Comparison of ENCODE assay signal across 15 cellular contexts in the genomic region with DNA sequence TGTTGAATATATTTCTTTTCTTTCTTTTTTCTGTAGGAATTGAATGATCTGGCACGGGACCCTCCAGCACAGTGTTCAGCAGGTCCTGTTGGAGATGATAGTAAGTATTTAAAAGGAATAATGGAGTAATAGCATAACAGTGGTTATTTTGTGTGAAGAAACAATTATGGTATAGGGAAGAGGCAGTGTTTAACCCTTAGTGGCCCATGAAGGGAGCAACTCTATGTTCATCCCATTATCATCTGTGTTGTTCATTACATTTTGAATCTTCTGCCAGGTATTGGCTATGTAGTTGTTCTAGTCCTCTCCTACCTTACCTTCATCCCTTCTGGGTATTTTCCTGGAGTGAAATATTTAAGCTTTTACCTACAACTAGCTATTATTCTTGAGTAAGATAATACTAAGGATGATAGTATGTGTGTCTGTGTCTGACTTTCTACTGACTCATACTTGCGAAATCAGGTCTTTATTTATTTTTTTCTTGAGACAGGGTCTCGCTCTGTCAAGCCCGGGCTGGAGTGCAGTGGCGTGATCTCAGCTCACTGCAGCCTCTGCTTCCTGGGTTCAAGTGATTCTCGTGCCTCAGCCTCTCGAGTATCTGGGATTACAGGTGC. TPM values are rescaled to one million over a fixed set of nuclear protein-coding genes. Genes with fewer than 3 reads are reported as not detected.
DNase-seq lines count a peak whose midpoint lies in the region; ATAC-seq and TF ChIP-seq lines count a peak whose summit lies in the region.
"Had no signal": no experiment of that assay in that cellular context is flagged by ENCODE, and none has a peak within 500 bp of the region (broad histone marks: within the 10 kb centered on the region; RNA-seq: fewer than 3 reads in every experiment).

No MANE protein-coding gene starts in this region.

- CTCF ChIA-PET in RWPE1 (lab: Yijun Ruan, JAX), result interaction anchor here (0.6 to 1.0 kb wide), 3 partner anchors 17 to 499 kb away, joined by 3 to 6 read pairs (median 3); no protein-coding TSS in a partner anchor

- H3K4me1 Mint-ChIP-seq in activated naive CD8-positive, alpha-beta T cell (ENCODE audit: low read depth), result peaks cover 25% of the 10 kb centered on the region
- peaks cover 21% of the 10 kb centered on the region for H3K4me1 Mint-ChIP-seq in activated naive CD8-positive, alpha-beta T cell treated with anti-CD3 and anti-CD28 coated beads, Interleukin-2, amount 50 U/mL, for 24 hours
- H3K4me1 Mint-ChIP-seq in glutamatergic neuron (ENCODE audit: low read depth, unreplicated experiment), result no peaks in the 10 kb centered on the region
- H3K4me1 Mint-ChIP-seq: nephron had no signal

- no peak for DNase-seq in activated naive CD8-positive, alpha-beta T cell treated with anti-CD3 and anti-CD28 coated beads, Interleukin-2, amount 50 U/mL, for 24 hours
- DNase-seq in RWPE1 (ENCODE audit: low spot score), result peak; percentile 77
- peak; percentile 65 for DNase-seq in fibroblast of pulmonary artery (ENCODE audit: low read depth)
- peak; percentile 6 for DNase-seq in smooth muscle cell of the brain vasculature (ENCODE audit: low read depth, low spot score)
- DNase-seq in glutamatergic neuron, result no peak
- DNase-seq in LoVo (ENCODE audit: low spot score), result no peak
- DNase-seq: NCI-H2171 treated with DMSO at 0.1 percent for 48 hours, upper lobe of right lung had no signal

- H3K9me3 Mint-ChIP-seq in activated naive CD8-positive, alpha-beta T cell (ENCODE audit: low read depth), result no peaks in the 10 kb centered on the region
- H3K9me3 Mint-ChIP-seq in activated naive CD8-positive, alpha-beta T cell treated with anti-CD3 and anti-CD28 coated beads, Interleukin-2, amount 50 U/mL, for 24 hours, result no peaks in the 10 kb centered on the region
- H3K9me3 Mint-ChIP-seq in glutamatergic neuron (ENCODE audit: unreplicated experiment), result peaks cover 2% of the 10 kb centered on the region
- H3K9me3 Mint-ChIP-seq: activated naive CD4-positive, alpha-beta T cell treated with anti-CD3 and anti-CD28 coated beads, Interleukin-2, amount 50 U/mL, for 24 hours; nephron had no signal

- H3K36me3 Mint-ChIP-seq in activated naive CD8-positive, alpha-beta T cell, result peaks cover 8% of the 10 kb centered on the region
- H3K36me3 Mint-ChIP-seq in activated naive CD8-positive, alpha-beta T cell treated with anti-CD3 and anti-CD28 coated beads, Interleukin-2, amount 50 U/mL, for 24 hours (ENCODE audit: low read depth), result peaks cover 43% of the 10 kb centered on the region
- no peaks in the 10 kb centered on the region for H3K36me3 Mint-ChIP-seq in glutamatergic neuron (ENCODE audit: unreplicated experiment)

- H3K4me3 Mint-ChIP-seq in activated naive CD8-positive, alpha-beta T cell, result no peak overlapping the region
- H3K4me3 Mint-ChIP-seq in activated naive CD8-positive, alpha-beta T cell treated with anti-CD3 and anti-CD28 coated beads, Interleukin-2, amount 50 U/mL, for 24 hours, result no peak overlapping the region
- H3K4me3 Mint-ChIP-seq in glutamatergic neuron (ENCODE audit: unreplicated experiment), result no peak overlapping the region
- H3K4me3 Mint-ChIP-seq: activated naive CD4-positive, alpha-beta T cell treated with anti-CD3 and anti-CD28 coated beads, Interleukin-2, amount 50 U/mL, for 24 hours; nephron had no signal

- H3K27ac Mint-ChIP-seq in activated naive CD8-positive, alpha-beta T cell, result peak overlapping the region; percentile 51
- no peak overlapping the region for H3K27ac Mint-ChIP-seq in activated naive CD8-positive, alpha-beta T cell treated with anti-CD3 and anti-CD28 coated beads, Interleukin-2, amount 50 U/mL, for 24 hours
- no peak overlapping the region for H3K27ac Mint-ChIP-seq in glutamatergic neuron (ENCODE audit: unreplicated experiment)
- H3K27ac Mint-ChIP-seq: activated naive CD4-positive, alpha-beta T cell treated with anti-CD3 and anti-CD28 coated beads, Interleukin-2, amount 50 U/mL, for 24 hours; nephron had no signal

- H3K4me3 ChIP-seq in fibroblast of pulmonary artery (replicated peaks; ENCODE audit: low read depth, low read length), result no peak overlapping the region
- H3K4me3 ChIP-seq: coronary artery, upper lobe of right lung had no signal

- no peaks in the 10 kb centered on the region for H3K27me3 Mint-ChIP-seq in activated naive CD8-positive, alpha-beta T cell
- H3K27me3 Mint-ChIP-seq in activated naive CD8-positive, alpha-beta T cell treated with anti-CD3 and anti-CD28 coated beads, Interleukin-2, amount 50 U/mL, for 24 hours, result no peaks in the 10 kb centered on the region
- H3K27me3 Mint-ChIP-seq in glutamatergic neuron (ENCODE audit: unreplicated experiment), result peaks cover 2% of the 10 kb centered on the region
- H3K27me3 Mint-ChIP-seq: activated naive CD4-positive, alpha-beta T cell treated with anti-CD3 and anti-CD28 coated beads, Interleukin-2, amount 50 U/mL, for 24 hours had no signal

- POLR2A ChIA-PET in RWPE1 (lab: Yijun Ruan, JAX; ENCODE audit: low non-redundant PET), result interaction anchor here (0.6 to 0.7 kb wide), 2 partner anchors 20 to 728 kb away, joined by 3 read pairs; no protein-coding TSS in a partner anchor

- no peak for ATAC-seq in activated naive CD8-positive, alpha-beta T cell treated with anti-CD3 and anti-CD28 coated beads, Interleukin-2, amount 50 U/mL, for 24 hours
- no peak for ATAC-seq in HG02885 (IDR thresholded peaks at IDR 0.05; ENCODE audit: poor library complexity, unreplicated experiment)
- ATAC-seq: left lobe of liver, upper lobe of right lung had no signal

- H3K27ac ChIP-seq in RWPE1, result peak overlapping the region; percentile 63
- H3K27ac ChIP-seq: coronary artery, KMS-11, upper lobe of right lung had no signal

- TF ChIP-seq CTCF in RWPE1 (conservative IDR thresholded peaks at IDR 0.05; ENCODE audit: low read depth), result no peak
- no peak for TF ChIP-seq CTCF in fibroblast of pulmonary artery (IDR thresholded peaks at IDR 0.05; ENCODE audit: low read length, missing control alignments)
- TF ChIP-seq CTCF in glutamatergic neuron (IDR thresholded peaks at IDR 0.05; ENCODE audit: partially characterized antibody, unreplicated experiment), result no peak

RNA-seq across cellular contexts. Expression of a gene that starts 39.3 kb away (rescaled TPM):
- total RNA-seq in glutamatergic neuron (ENCODE audit: unreplicated experiment), result 188 TPM

RNA-seq across cellular contexts. Expression of a gene that starts 47.7 kb away (rescaled TPM):
- 130 TPM for total RNA-seq in glutamatergic neuron (ENCODE audit: unreplicated experiment)

Comparison
In these comparisons a context has a peak if more than half of its experiments do, and no peak if none do; other contexts are left out.
1. DNase-seq: peak in RWPE1 (single experiment), fibroblast of pulmonary artery (single experiment) and smooth muscle cell of the brain vasculature (single experiment); none in activated naive CD8-positive, alpha-beta T cell treated with anti-CD3 and anti-CD28 coated beads, Interleukin-2, amount 50 U/mL, for 24 hours (single experiment), glutamatergic neuron (single experiment) and LoVo (single experiment).